Comparison of ENCODE assay signal across 27 cellular contexts in genomic region chr1:104905322-104905721, GRCh38.
"Had no signal": no experiment of that assay in that cellular context is flagged by ENCODE, and none has a peak within 500 bp of the region (broad histone marks: within the 10 kb centered on the region; RNA-seq: fewer than 3 reads in every experiment).

No MANE protein-coding gene starts in this region.

- DNase-seq: activated CD4-positive, alpha-beta T cell treated with anti-CD3 and anti-CD28 coated beads, Interleukin-2, amount 10 ng/mL, durations not matched to agents 24 days and 14 days; activated CD4-positive, alpha-beta T cell treated with anti-CD3 and anti-CD28 coated beads, Interleukin-2, amount 50 U/mL, for 4 hours; activated CD8-positive, alpha-beta T cell treated with anti-CD3 and anti-CD28 coated beads for 36 hours; activated effector memory CD4-positive, alpha-beta T cell treated with anti-CD3 and anti-CD28 coated beads, Interleukin-2, amount 50 U/mL, for 16 hours; activated naive CD4-positive, alpha-beta T cell; activated naive CD4-positive, alpha-beta T cell treated with anti-CD3 and anti-CD28 coated beads, Interleukin-2, amount 50 U/mL, for 16 hours; activated naive CD8-positive, alpha-beta T cell treated with anti-CD3 and anti-CD28 coated beads for 36 hours; activated T-cell treated with anti-CD3 and anti-CD28 coated beads, Interleukin-2, amount 50 U/mL, for 1 hour; activated T-cell treated with anti-CD3 and anti-CD28 coated beads, Interleukin-2, amount 50 U/mL, for 72 hours; amniotic stem cell; aorta; brain microvascular endothelial cell; central memory CD4-positive, alpha-beta T cell; NCI-H1105; NCI-H1417 treated with DMSO at 0.1 percent for 48 hours; NCI-H187 treated with DMSO at 0.1 percent for 48 hours; NCI-H2081; NCI-H226; NCI-H446 treated with DMSO at 0.1 percent for 48 hours; NCI-H524; NK-92 treated with Interleukin-12 subunit alpha and Interleukin-12 subunit beta, amount 100 ng/mL, for 24 hours; PC-3; Peyer's patch; RPMI8226; SHP77 treated with DMSO at 0.1 percent for 48 hours; SK-N-SH had no signal

- ATAC-seq: activated CD8-positive, alpha-beta T cell treated with anti-CD3 and anti-CD28 coated beads for 36 hours; activated T-cell treated with anti-CD3 and anti-CD28 coated beads, Interleukin-2, amount 50 U/mL, for 72 hours; activated T-helper 17 cell treated with anti-CD3 and anti-CD28 coated beads, Interleukin-2, amount 50 U/mL, for 72 hours; PC-3 had no signal
